Comparison of ENCODE assay signal across 8 cellular contexts in genomic region chr1:155226910-155227260, GRCh38. TPM values are rescaled to one million over a fixed set of nuclear protein-coding genes. Genes with fewer than 3 reads are reported as not detected.
A peak's percentile ranks its signal among the peaks of the same experiment; 100 is the strongest.
DNase-seq lines count a peak whose midpoint lies in the region; ATAC-seq and TF ChIP-seq lines count a peak whose summit lies in the region.

No MANE protein-coding gene starts in this region.

- peaks cover 11% of the 10 kb centered on the region for H3K79me2 ChIP-seq in hepatocyte

- H3K9me2 ChIP-seq in hepatocyte (replicated peaks; ENCODE audit: insufficient read depth): no peaks in the 10 kb centered on the region

- no peaks in the 10 kb centered on the region for H4K20me1 ChIP-seq in hepatocyte (ENCODE audit: insufficient read depth, poor library complexity, severe bottlenecking)

- no peaks in the 10 kb centered on the region for H3K27me3 Mint-ChIP-seq in CD4-positive, CD25-positive, alpha-beta regulatory T cell

- peak overlapping the region; percentile 83 for H3K27ac ChIP-seq in CD4-positive, CD25-positive, alpha-beta regulatory T cell (ENCODE audit: insufficient read depth, low read length, poor library complexity, severe bottlenecking)
- H3K27ac ChIP-seq in adrenal gland (peak overlapping the region; percentile 60 to 90 (median 89)), hepatocyte (peak overlapping the region; percentile 86)

- no peak for ATAC-seq in CD4-positive, CD25-positive, alpha-beta regulatory T cell (ENCODE audit: low read depth in 2 of 2)
- no peak for ATAC-seq in HG03469 (IDR thresholded peaks at IDR 0.05; ENCODE audit: unreplicated experiment)
- no peak for ATAC-seq in HG03565 (IDR thresholded peaks at IDR 0.05; ENCODE audit: unreplicated experiment)

- DNase-seq in CD4-positive, CD25-positive, alpha-beta regulatory T cell: peak in 1 of 3 donors; percentile 63
- peak; percentile 81 for DNase-seq in H7
- DNase-seq in NCI-H774 (lab: John Stamatoyannopoulos, UW): peak; percentile 62
- DNase-seq in adrenal gland: peak; percentile 52 to 80 (median 63)
- peak; percentile 74 for DNase-seq in hepatocyte (ENCODE audit: low spot score)
- DNase-seq in retina: peak; percentile 87

- no peak for TF ChIP-seq POLR2A in adrenal gland (IDR thresholded peaks at IDR 0.05)

- H2AFZ ChIP-seq in hepatocyte: peak overlapping the region; percentile 41

- peaks cover 23% of the 10 kb centered on the region for H3K4me1 ChIP-seq in CD4-positive, CD25-positive, alpha-beta regulatory T cell (ENCODE audit: control insufficient read depth, insufficient read depth, low read length, poor library complexity, severe bottlenecking)
- H3K4me1 ChIP-seq in adrenal gland (replicated peaks in 1 of 2): peaks cover 24 to 31% of the 10 kb centered on the region in 2 donors
- peaks cover 27% of the 10 kb centered on the region for H3K4me1 ChIP-seq in hepatocyte (ENCODE audit: insufficient read depth)

- intact Hi-C loops in adrenal gland (cut with DNase I): no loop called here

- H3K9me3 Mint-ChIP-seq in CD4-positive, CD25-positive, alpha-beta regulatory T cell: no peaks in the 10 kb centered on the region

- no peaks in the 10 kb centered on the region for H3K36me3 ChIP-seq in CD4-positive, CD25-positive, alpha-beta regulatory T cell (ENCODE audit: control insufficient read depth, insufficient read depth, low read length)
- H3K36me3 ChIP-seq in H7 (replicated peaks; ENCODE audit: control insufficient read depth, insufficient read depth, low read length): peaks cover 2% of the 10 kb centered on the region; the same call in 1 of the 2 replicates
- H3K36me3 ChIP-seq in adrenal gland (replicated peaks in 1 of 2): no peaks in the 10 kb centered on the region
- H3K36me3 ChIP-seq in hepatocyte (replicated peaks; ENCODE audit: insufficient read depth, low read depth): no peaks in the 10 kb centered on the region

- peak overlapping the region; percentile 86 to 97 (median 92) for H3K4me3 Mint-ChIP-seq in CD4-positive, CD25-positive, alpha-beta regulatory T cell

- H3K27me3 ChIP-seq in CD4-positive, CD25-positive, alpha-beta regulatory T cell (ENCODE audit: control insufficient read depth, insufficient read depth, low read length): no peaks in the 10 kb centered on the region
- peaks cover 1% of the 10 kb centered on the region; the same call in 1 of the 2 replicates for H3K27me3 ChIP-seq in H7 (ENCODE audit: control insufficient read depth, insufficient read depth, low read length)
- H3K27me3 ChIP-seq in adrenal gland: no peaks in the 10 kb centered on the region
- H3K27me3 ChIP-seq in hepatocyte: no peaks in the 10 kb centered on the region

- WGBS in adrenal gland, 4 donors: 0 to 2% (median 1%) methylated on average over 17 to 19 of the region's 19 CpGs
- WGBS in hepatocyte (ENCODE audit: low lambda C conversion rate, missing lambda C conversion rate): under 1% methylated on average over 19 of the region's 19 CpGs

- peaks cover 12 to 35% (median 15%) of the 10 kb centered on the region in 4 donors for H3K4me1 Mint-ChIP-seq in CD4-positive, CD25-positive, alpha-beta regulatory T cell

- peak overlapping the region; percentile 78 for H3K4me2 ChIP-seq in hepatocyte

- peak overlapping the region; percentile 90 for H3K4me3 ChIP-seq in CD4-positive, CD25-positive, alpha-beta regulatory T cell (ENCODE audit: low read depth, low read length)
- H3K4me3 ChIP-seq in H7 (ENCODE audit: insufficient read depth, low read depth, low read length) (peak overlapping the region; percentile 57), adrenal gland (peak overlapping the region in 3 of 4 donors; percentile 27 to 60 (median 36)), hepatocyte (peak overlapping the region; percentile 21)

- TF ChIP-seq CTCF in adrenal gland (IDR thresholded peaks at IDR 0.05) (no peak), hepatocyte (IDR thresholded peaks at IDR 0.05; ENCODE audit: poor library complexity) (no peak)

- H3K36me3 Mint-ChIP-seq in CD4-positive, CD25-positive, alpha-beta regulatory T cell: no peaks in the 10 kb centered on the region

- H3K9me3 ChIP-seq in CD4-positive, CD25-positive, alpha-beta regulatory T cell (ENCODE audit: control insufficient read depth in 2 of 2, low read length in 2 of 2): no peaks in the 10 kb centered on the region
- H3K9me3 ChIP-seq in adrenal gland (replicated peaks in 1 of 3) (no peaks in the 10 kb centered on the region), hepatocyte (ENCODE audit: low read depth) (no peaks in the 10 kb centered on the region)

- H3K27ac Mint-ChIP-seq in CD4-positive, CD25-positive, alpha-beta regulatory T cell: peak overlapping the region; percentile 84 to 98 (median 94)

RNA-seq across cellular contexts. Expression of gene MTX1, which starts 18.4 kb away (rescaled TPM):
- total RNA-seq in CD4-positive, CD25-positive, alpha-beta regulatory T cell: 18.4 TPM
- 10 to 100 TPM; 44.3 to 52.2 (median 49.0) TPM for polyA plus RNA-seq in CD4-positive, CD25-positive, alpha-beta regulatory T cell
- total RNA-seq in H7 (2014; rRNA removed; shearing (Covaris generic)): 180 and 221 TPM in 2 replicates
- total RNA-seq in adrenal gland (10 to 100 TPM; 39.2 to 83.8 (median 45.5) TPM), hepatocyte (42.1 and 49.4 TPM in 2 replicates)
- polyA plus RNA-seq in adrenal gland (100 to 1,000 TPM in 1 of 3 donors, 10 to 100 TPM in 2; 26.7 to 111 (median 79.8) TPM), hepatocyte (78.2 and 82.0 TPM in 2 replicates)

RNA-seq across cellular contexts. Expression of gene THBS3, which starts 19.2 kb away (rescaled TPM):
- 18.4 TPM for total RNA-seq in CD4-positive, CD25-positive, alpha-beta regulatory T cell
- polyA plus RNA-seq in CD4-positive, CD25-positive, alpha-beta regulatory T cell: 1 to 10 TPM; 2.7 to 4.1 (median 3.7) TPM
- 14.9 and 21.5 TPM in 2 replicates for total RNA-seq in H7 (2014; rRNA removed; shearing (Covaris generic))
- 10 to 100 TPM in 6 of 8 donors, 1 to 10 TPM in 2; 7.1 to 38.6 (median 16.1) TPM for total RNA-seq in adrenal gland
- polyA plus RNA-seq in adrenal gland: 100 to 1,000 TPM in 1 of 3 donors, 10 to 100 TPM in 1, 1 to 10 TPM in 1; 9.6 to 147 (median 71.3) TPM
- total RNA-seq in hepatocyte: 19.8 and 20.3 TPM in 2 replicates
- polyA plus RNA-seq in hepatocyte: 39.9 and 41.6 TPM in 2 replicates

RNA-seq across cellular contexts. Expression of gene ENTREP3, which starts 28.4 kb away (rescaled TPM):
- total RNA-seq in CD4-positive, CD25-positive, alpha-beta regulatory T cell: 7.8 TPM
- polyA plus RNA-seq in CD4-positive, CD25-positive, alpha-beta regulatory T cell: under 1 TPM; 0.57 to 0.97 (median 0.72) TPM
- 9.4 and 14.7 TPM in 2 replicates for total RNA-seq in H7 (2014; rRNA removed; shearing (Covaris generic))
- 10 to 100 TPM in 7 of 8 donors, 1 to 10 TPM in 1; 9.1 to 43.0 (median 34.2) TPM for total RNA-seq in adrenal gland
- 10 to 100 TPM; 10.3 to 26.9 (median 22.7) TPM for polyA plus RNA-seq in adrenal gland
- 8.1 and 8.8 TPM in 2 replicates for total RNA-seq in hepatocyte
- 26.0 and 27.1 TPM in 2 replicates for polyA plus RNA-seq in hepatocyte

RNA-seq across cellular contexts. Expression of gene SCAMP3, which starts 35.3 kb away (rescaled TPM):
- 57.3 TPM for total RNA-seq in CD4-positive, CD25-positive, alpha-beta regulatory T cell
- 100 to 1,000 TPM; 110 to 150 (median 141) TPM for polyA plus RNA-seq in CD4-positive, CD25-positive, alpha-beta regulatory T cell
- total RNA-seq in H7 (2014; rRNA removed; shearing (Covaris generic)): 59.4 and 61.4 TPM in 2 replicates
- total RNA-seq in adrenal gland (100 to 1,000 TPM in 4 of 8 donors, 10 to 100 TPM in 4; 51.0 to 143 (median 103) TPM), hepatocyte (45.0 and 45.7 TPM in 2 replicates)
- polyA plus RNA-seq in adrenal gland (100 to 1,000 TPM in 1 of 3 donors, 10 to 100 TPM in 2; 41.9 to 102 (median 78.0) TPM), hepatocyte (114 and 131 TPM in 2 replicates)

RNA-seq across cellular contexts. Expression of gene CLK2, which starts 46.4 kb away (rescaled TPM):
- 76.6 TPM for total RNA-seq in CD4-positive, CD25-positive, alpha-beta regulatory T cell
- polyA plus RNA-seq in CD4-positive, CD25-positive, alpha-beta regulatory T cell: 10 to 100 TPM; 11.4 to 17.4 (median 15.5) TPM
- 38.7 and 48.6 TPM in 2 replicates for total RNA-seq in H7 (2014; rRNA removed; shearing (Covaris generic))
- 10 to 100 TPM; 10.7 to 94.2 (median 54.9) TPM for total RNA-seq in adrenal gland
- 100 to 1,000 TPM in 2 of 3 donors, 10 to 100 TPM in 1; 47.1 to 162 (median 122) TPM for polyA plus RNA-seq in adrenal gland
- 18.6 and 26.1 TPM in 2 replicates for total RNA-seq in hepatocyte
- polyA plus RNA-seq in hepatocyte: 48.7 and 53.8 TPM in 2 replicates

Comparison
In these comparisons a context has a peak if more than half of its experiments do, and no peak if none do; other contexts are left out.
1. H3K4me3 ChIP-seq: peak in every context shown above with its lines; median percentile 90 in CD4-positive, CD25-positive, alpha-beta regulatory T cell; 57 in H7; 36 in adrenal gland; 21 in hepatocyte.